In genomic region chr6:14621518-14621917, GRCh38 we compare ENCODE assay signal across 2 cellular contexts.
TF ChIP-seq lines count a peak whose summit lies in the region.

No MANE protein-coding gene starts in this region.

TF ChIP-seq in HepG2, 621 proteins besides CTCF, POLR2A, EP300 and RAD21 (continues in another document):
- TF ChIP-seq ELF3 (CRISPR knock-in tag; IDR thresholded peaks at IDR 0.05) (no peak), MTA1 (CRISPR knock-in tag; IDR thresholded peaks at IDR 0.05; ENCODE audit: borderline replicate concordance) (no peak), ZNF768 (CRISPR knock-in tag; IDR thresholded peaks at IDR 0.05) (no peak), ZNF34 (CRISPR knock-in tag; IDR thresholded peaks at IDR 0.05; ENCODE audit: borderline replicate concordance) (no peak), WIZ (CRISPR knock-in tag; IDR thresholded peaks at IDR 0.05) (no peak), ZNF564 (CRISPR knock-in tag; IDR thresholded peaks at IDR 0.05) (no peak), ZBTB40 (IDR thresholded peaks at IDR 0.05) (no peak), ZBTB40 (CRISPR knock-in tag; IDR thresholded peaks at IDR 0.05) (no peak), ZNF646 (CRISPR knock-in tag; IDR thresholded peaks at IDR 0.05) (no peak), ZNF7 (CRISPR knock-in tag; IDR thresholded peaks at IDR 0.05) (no peak)

TF ChIP-seq in K562, 482 proteins besides CTCF, POLR2A, EP300 and RAD21:
- TF ChIP-seq POLR2B (IDR thresholded peaks at IDR 0.05; ENCODE audit: low read depth, partially characterized antibody) = no peak
- no peak for TF ChIP-seq HES1 (IDR thresholded peaks at IDR 0.05; ENCODE audit: low read depth)
- TF ChIP-seq ARHGAP35 (IDR thresholded peaks at IDR 0.05; ENCODE audit: partially characterized antibody) = no peak
